Comparison of ENCODE assay signal across 9 cellular contexts in the genomic region with DNA sequence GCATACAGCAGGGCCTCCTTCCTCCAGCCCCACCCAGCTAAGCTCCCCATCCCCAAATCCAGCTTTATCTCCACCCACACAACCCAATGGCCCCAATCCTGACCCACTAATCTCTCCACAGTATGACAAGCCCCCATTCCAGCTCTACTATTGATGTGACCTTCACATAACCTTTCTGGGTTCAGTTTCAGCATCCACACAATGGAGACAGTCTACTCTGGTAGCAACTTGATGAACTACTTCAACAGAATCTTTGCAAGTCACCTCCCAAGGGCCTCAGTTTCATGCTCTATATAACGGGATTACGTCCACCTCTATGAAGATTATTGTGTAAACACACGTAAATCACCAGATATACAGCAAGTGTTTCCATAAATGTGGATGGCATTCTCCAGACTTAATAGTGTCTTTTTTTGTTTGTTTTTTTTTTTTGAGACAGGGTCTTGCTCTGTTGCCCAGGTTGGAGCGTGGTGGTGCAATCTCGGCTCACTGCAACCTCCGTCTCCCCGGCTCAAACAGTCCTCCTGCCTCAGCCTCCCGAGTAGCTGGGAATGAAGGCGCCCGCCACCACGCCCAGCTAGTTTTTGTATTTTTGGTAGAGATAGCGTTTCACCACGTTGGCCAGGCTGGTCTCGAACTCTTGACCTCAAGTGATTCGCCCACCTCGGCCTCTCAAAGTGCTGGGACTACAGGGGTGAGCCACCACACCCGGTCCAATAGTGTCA. TPM values are rescaled to one million over a fixed set of nuclear protein-coding genes. Genes with fewer than 3 reads are reported as not detected.
DNase-seq lines count a peak whose midpoint lies in the region; ATAC-seq and TF ChIP-seq lines count a peak whose summit lies in the region.
"Had no signal": no experiment of that assay in that cellular context is flagged by ENCODE, and none has a peak within 500 bp of the region (broad histone marks: within the 10 kb centered on the region; RNA-seq: fewer than 3 reads in every experiment).

No MANE protein-coding gene starts in this region.

- peak overlapping the region; percentile 94 for H3K4me2 ChIP-seq in neural cell (ENCODE audit: low read length)

- no peaks in the 10 kb centered on the region for H3K9me3 ChIP-seq in CD8-positive, alpha-beta T cell (ENCODE audit: low read length)
- H3K9me3 ChIP-seq in duodenal mucosa (ENCODE audit: control insufficient read depth in 1 of 2, low read length in 2 of 2) (no peaks in the 10 kb centered on the region), neural cell (ENCODE audit: low read length) (no peaks in the 10 kb centered on the region)
- H3K9me3 ChIP-seq: ovary had no signal

- no peak for ATAC-seq in CD8-positive, alpha-beta T cell
- ATAC-seq in GM19328 (IDR thresholded peaks at IDR 0.05; ENCODE audit: unreplicated experiment) (no peak), HG03442 (IDR thresholded peaks at IDR 0.05; ENCODE audit: unreplicated experiment) (no peak), HG03432 (IDR thresholded peaks at IDR 0.05; ENCODE audit: unreplicated experiment) (no peak), sciatic nerve (no peak)

- no peak for TF ChIP-seq RAD21 in neural cell (conservative IDR thresholded peaks at IDR 0.05)

- no peaks in the 10 kb centered on the region for H4K20me1 ChIP-seq in neural cell (ENCODE audit: insufficient read depth)

- no peaks in the 10 kb centered on the region for H3K36me3 ChIP-seq in CD8-positive, alpha-beta T cell (ENCODE audit: insufficient read depth, low read length)
- H3K36me3 ChIP-seq in duodenal mucosa (ENCODE audit: control insufficient read depth in 1 of 2, insufficient read depth in 2 of 2, low read length in 2 of 2), result no peaks in the 10 kb centered on the region
- no peaks in the 10 kb centered on the region for H3K36me3 ChIP-seq in neural cell (ENCODE audit: insufficient read depth, low read length)
- H3K36me3 ChIP-seq: ovary had no signal

- H3K36me3 Mint-ChIP-seq in CD8-positive, alpha-beta T cell, result no peaks in the 10 kb centered on the region

- no peak for DNase-seq in CD8-positive, alpha-beta T cell
- DNase-seq in NB4 (ENCODE audit: low read depth) (no peak), sciatic nerve (ENCODE audit: low spot score) (no peak)

- no peaks in the 10 kb centered on the region for H3K9me3 Mint-ChIP-seq in CD8-positive, alpha-beta T cell

- no peak for TF ChIP-seq CTCF in CD8-positive, alpha-beta T cell (IDR thresholded peaks at IDR 0.05)
- TF ChIP-seq CTCF in NB4 (IDR thresholded peaks at IDR 0.05; ENCODE audit: low read depth, low read length) (no peak), neural cell (IDR thresholded peaks at IDR 0.05; ENCODE audit: poor library complexity, severe bottlenecking) (no peak)

- no peaks in the 10 kb centered on the region for H3K4me1 ChIP-seq in CD8-positive, alpha-beta T cell (ENCODE audit: insufficient read depth, low read length)
- H3K4me1 ChIP-seq in duodenal mucosa (ENCODE audit: control insufficient read depth in 1 of 2, insufficient read depth in 2 of 2, low read length in 2 of 2), result peaks cover 21 to 24% of the 10 kb centered on the region in 2 donors

- H3K27me3 ChIP-seq in CD8-positive, alpha-beta T cell (ENCODE audit: insufficient read depth, low read length), result no peaks in the 10 kb centered on the region
- H3K27me3 ChIP-seq in duodenal mucosa (ENCODE audit: control insufficient read depth in 1 of 2, insufficient read depth in 2 of 2, low read length in 2 of 2) (no peaks in the 10 kb centered on the region), neural cell (ENCODE audit: insufficient read depth, low read depth, low read length) (no peaks in the 10 kb centered on the region)
- H3K27me3 ChIP-seq: ovary had no signal

- peaks cover 16% of the 10 kb centered on the region for H3K79me2 ChIP-seq in neural cell (replicated peaks; ENCODE audit: insufficient read depth, low read length)

- H3K4me3 Mint-ChIP-seq in CD8-positive, alpha-beta T cell, result peak overlapping the region; percentile 96

- CTCF ChIA-PET in CD8-positive, alpha-beta T cell (lab: Charles Lee), result interaction anchor here (1.1 to 3.6 kb wide), 4 partner anchors 11 to 407 kb away, joined by 3 to 30 read pairs (median 4); no protein-coding TSS in a partner anchor

- no peak for TF ChIP-seq EP300 in neural cell (conservative IDR thresholded peaks at IDR 0.05; ENCODE audit: poor library complexity, severe bottlenecking)

- peak overlapping the region; percentile 92 for H3K4me3 ChIP-seq in CD8-positive, alpha-beta T cell (ENCODE audit: low read depth, low read length)
- peak overlapping the region; percentile 77 for H3K4me3 ChIP-seq in NB4 (ENCODE audit: low read depth, low read length)
- H3K4me3 ChIP-seq in duodenal mucosa (ENCODE audit: low read depth in 1 of 2, low read length in 2 of 2), result peak overlapping the region; percentile 84 to 89
- peak overlapping the region; percentile 99 for H3K4me3 ChIP-seq in neural cell (ENCODE audit: low read length)

- intact Hi-C loops in CD8-positive, alpha-beta T cell (cut with DNase I, micrococcal nuclease), result loop anchor here (2.0 to 10.0 kb wide), 10 partner anchors 309 to 1473 kb away; partner anchors contain the start of genes GSS (in 2 of the 2), MYH7B (in 2 of the 2), CHMP4B (in 1 of the 2) and NCOA6 (in 1 of the 2)
- intact Hi-C loops in sciatic nerve (cut with DNase I), result no loop called here

- H3K27me3 Mint-ChIP-seq in CD8-positive, alpha-beta T cell (ENCODE audit: low read depth), result no peaks in the 10 kb centered on the region

- no peak overlapping the region for H3K27ac ChIP-seq in CD8-positive, alpha-beta T cell (ENCODE audit: low read depth, low read length)
- H3K27ac ChIP-seq in duodenal mucosa (ENCODE audit: low read depth, low read length) (no peak overlapping the region), neural cell (ENCODE audit: low read length) (no peak overlapping the region)

- peaks cover 19% of the 10 kb centered on the region for H3K4me1 Mint-ChIP-seq in CD8-positive, alpha-beta T cell (ENCODE audit: low read depth)

- H2AFZ ChIP-seq in neural cell (ENCODE audit: low read depth, low read length), result no peak overlapping the region

- no peak for TF ChIP-seq POLR2A in NB4 (IDR thresholded peaks at IDR 0.05; ENCODE audit: extremely low read depth, insufficient read length)

- H3K9ac ChIP-seq in duodenal mucosa (ENCODE audit: low read depth in 1 of 2, low read length in 2 of 2) (peak overlapping the region; percentile 84 to 87), neural cell (ENCODE audit: low read length) (peak overlapping the region; percentile 82)

- H3F3A ChIP-seq in neural cell (ENCODE audit: insufficient read depth, low read length, poor library complexity, severe bottlenecking), result no peaks in the 10 kb centered on the region

- POLR2A ChIA-PET in CD8-positive, alpha-beta T cell (lab: Charles Lee), result interaction anchor here (1.1 to 2.2 kb wide), 4 partner anchors 10 to 1652 kb away, joined by 5 to 12 read pairs (median 8); partner anchors contain the start of genes DYNLRB1, ITCH and SCAND1

- peak overlapping the region; percentile 82 for H3K27ac Mint-ChIP-seq in CD8-positive, alpha-beta T cell

- no peaks in the 10 kb centered on the region for H3K9me2 ChIP-seq in neural cell (ENCODE audit: insufficient read depth, low read length)

TF ChIP-seq in neural cell, 6 proteins besides CTCF, POLR2A, EP300 and RAD21:
- TF ChIP-seq MXI1 (conservative IDR thresholded peaks at IDR 0.05; ENCODE audit: poor library complexity, severe bottlenecking) (no peak), SMC3 (conservative IDR thresholded peaks at IDR 0.05; ENCODE audit: poor library complexity) (no peak)

RNA-seq across cellular contexts. Expression of gene AHCY, which starts 1.4 kb away (rescaled TPM):
- 10 to 100 TPM; 16.1 to 17.8 TPM for total RNA-seq in CD8-positive, alpha-beta T cell
- polyA plus RNA-seq in neural cell, result 37.1 and 47.8 TPM in 2 replicates
- 40.5 and 43.8 TPM in 2 replicates for polyA minus RNA-seq in neural cell
- 48.1 TPM for total RNA-seq in sciatic nerve
